17 cellular contexts compared by ENCODE assay signal in the genomic region with DNA sequence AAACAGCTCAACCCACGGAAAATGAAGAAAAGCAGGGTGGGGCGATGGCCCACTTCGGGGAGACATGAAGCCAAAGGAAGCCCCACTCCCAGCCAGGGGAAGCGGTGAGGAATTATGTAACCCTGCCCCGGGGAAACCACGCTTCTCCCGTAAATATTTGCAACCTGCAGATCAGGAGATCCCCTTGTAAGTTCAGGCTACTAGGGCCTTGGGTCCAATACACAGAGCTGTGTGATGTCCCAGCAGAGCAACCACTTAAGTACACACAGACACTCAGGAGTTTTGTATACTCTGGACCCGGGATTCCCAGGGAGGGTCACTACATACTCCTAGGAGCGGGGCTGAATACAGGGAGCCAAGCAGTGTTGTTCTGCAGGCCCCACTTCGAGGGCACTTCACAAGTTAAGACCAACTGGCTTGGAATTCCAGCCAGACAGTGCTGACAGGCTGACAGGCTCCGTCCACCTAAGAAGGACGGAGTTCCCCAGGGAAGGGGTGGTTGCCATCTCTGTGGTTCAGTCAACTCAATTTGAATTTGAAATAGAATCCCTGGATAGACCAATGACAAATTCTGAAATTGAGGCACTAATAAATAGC.
"Had no signal": no experiment of that assay in that cellular context is flagged by ENCODE, and none has a peak within 500 bp of the region (broad histone marks: within the 10 kb centered on the region; RNA-seq: fewer than 3 reads in every experiment).

No MANE protein-coding gene starts in this region.

- H3K27me3 Mint-ChIP-seq: central memory CD8-positive, alpha-beta T cell; memory B cell had no signal

- H3K9me3 ChIP-seq: esophagus muscularis mucosa, gastroesophageal sphincter, psoas muscle, sigmoid colon had no signal

- H3K27ac ChIP-seq: epithelial cell of prostate, esophagus muscularis mucosa, gastroesophageal sphincter, psoas muscle, sigmoid colon had no signal

- H3K36me3 Mint-ChIP-seq: immature natural killer cell; natural killer cell treated with Interleukin-12 subunit alpha and Interleukin-12 subunit beta and Interleukin-15 and Interleukin-18, amount 100 ng/mL, for 72 hours had no signal

- H3K27ac Mint-ChIP-seq: immature natural killer cell; memory B cell; mesothelial cell of epicardium; natural killer cell treated with Interleukin-12 subunit alpha and Interleukin-12 subunit beta and Interleukin-15 and Interleukin-18, amount 100 ng/mL, for 72 hours had no signal

- H3K36me3 ChIP-seq: esophagus muscularis mucosa, gastroesophageal sphincter, sigmoid colon had no signal

- DNase-seq: effector memory CD4-positive, alpha-beta T cell; immature natural killer cell; occipital lobe; psoas muscle; retina; sigmoid colon; small intestine; stimulated activated CD4-positive, alpha-beta T cell treated with anti-CD3 and anti-CD28 coated beads, Interleukin-12 subunit alpha, Interleukin-12 subunit beta, amount 100 ng/mL, for 4 hours; stimulated activated naive CD4-positive, alpha-beta T cell treated with Interleukin-2 at 50 U/mL for 16 hours; trophoblast cell had no signal

- H3K9me3 Mint-ChIP-seq: central memory CD8-positive, alpha-beta T cell had no signal

- H3K4me1 ChIP-seq: esophagus muscularis mucosa, gastroesophageal sphincter, psoas muscle, sigmoid colon had no signal

- H3K4me3 ChIP-seq: esophagus muscularis mucosa, gastroesophageal sphincter, psoas muscle, sigmoid colon had no signal

- H3K4me3 Mint-ChIP-seq: central memory CD8-positive, alpha-beta T cell; immature natural killer cell; memory B cell; mesothelial cell of epicardium; natural killer cell treated with Interleukin-12 subunit alpha and Interleukin-12 subunit beta and Interleukin-15 and Interleukin-18, amount 100 ng/mL, for 72 hours had no signal

- ATAC-seq: gastroesophageal sphincter; natural killer cell treated with Interleukin-12 subunit alpha and Interleukin-12 subunit beta and Interleukin-15 and Interleukin-18, amount 100 ng/mL, for 72 hours; psoas muscle had no signal

- H3K27me3 ChIP-seq: esophagus muscularis mucosa, gastroesophageal sphincter, sigmoid colon had no signal

- H3K4me1 Mint-ChIP-seq: central memory CD8-positive, alpha-beta T cell; immature natural killer cell; mesothelial cell of epicardium had no signal
